ENCODE assay signal across 1 cellular context in genomic region chr1:171212607-171213347, GRCh38.
TF ChIP-seq lines count a peak whose summit lies in the region.

No MANE protein-coding gene starts in this region.

TF ChIP-seq in H1, 55 proteins besides CTCF, POLR2A, EP300 and RAD21:
- TF ChIP-seq GABPA (IDR thresholded peaks at IDR 0.05; ENCODE audit: borderline replicate concordance, insufficient read depth, low read length) (no peak), RXRA (IDR thresholded peaks at IDR 0.05; ENCODE audit: insufficient read depth, low read depth, low read length) (no peak), POU5F1 (IDR thresholded peaks at IDR 0.05; ENCODE audit: low read depth, low read length) (no peak), ATF3 (IDR thresholded peaks at IDR 0.05; ENCODE audit: insufficient read depth, low read depth, low read length) (no peak)
